In the genomic region with DNA sequence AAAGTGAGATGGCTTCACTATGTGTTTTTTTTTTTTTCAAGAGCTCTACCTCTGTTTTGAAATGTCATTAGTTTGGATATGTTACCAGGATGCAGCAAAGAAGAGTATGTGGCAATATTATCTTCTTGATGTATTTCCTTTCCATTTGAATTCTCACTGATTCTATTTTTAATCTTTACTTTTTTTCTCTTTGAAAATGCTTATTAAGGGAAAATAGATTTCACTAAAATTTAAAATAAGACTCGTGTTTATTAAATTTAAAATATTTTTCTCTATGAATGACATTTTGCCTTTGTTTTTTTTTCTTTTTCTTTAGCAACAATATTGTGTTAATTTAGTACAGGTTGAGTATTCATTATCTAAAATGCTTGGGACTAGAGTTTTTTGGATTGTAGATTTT, we compare ENCODE assay signal across 19 cellular contexts. TPM values are rescaled to one million over a fixed set of nuclear protein-coding genes. Genes with fewer than 3 reads are reported as not detected.
DNase-seq lines count a peak whose midpoint lies in the region; ATAC-seq, FAIRE-seq and TF ChIP-seq lines count a peak whose summit lies in the region.
"Had no signal": no experiment of that assay in that cellular context is flagged by ENCODE, and none has a peak within 500 bp of the region (broad histone marks: within the 10 kb centered on the region; RNA-seq: fewer than 3 reads in every experiment).

No MANE protein-coding gene starts in this region.

- no peak for ATAC-seq in pancreas
- ATAC-seq: HCT116, HepG2 had no signal

- no peak overlapping the region for H3K4me3 Mint-ChIP-seq in activated T-helper 2 cell treated with anti-CD3 and anti-CD28 coated beads, Interferon-gamma antibody, Interleukin-2, Interleukin-4, amounts not matched to agents 10 μg/mL and 5 μg/mL and 100 μg/mL, durations not matched to agents 14 hours and 24 hours and 36 hours (ENCODE audit: low read depth)
- H3K4me3 Mint-ChIP-seq: B cell; CD4-positive, alpha-beta T cell had no signal

- H3K36me3 ChIP-seq in SK-N-MC (ENCODE audit: insufficient read depth, low read length) (peaks cover 59% of the 10 kb centered on the region), pancreas (peaks cover 0 to 36% (median 4%) of the 10 kb centered on the region in 3 donors), mesenchymal stem cell (ENCODE audit: control insufficient read depth in 1 of 2, insufficient read depth in 2 of 2, low read depth in 1 of 2, low read length in 2 of 2) (peaks cover 13 to 92% of the 10 kb centered on the region in 2 experiments)

- H3K18ac ChIP-seq in mesenchymal stem cell (ENCODE audit: low read depth in 1 of 2, low read length in 2 of 2) = no peak overlapping the region

- no peak overlapping the region for H2AFZ ChIP-seq in mesenchymal stem cell (ENCODE audit: low read depth, low read length)

- H3K4me1 ChIP-seq in pancreas (no peaks in the 10 kb centered on the region), mesenchymal stem cell (ENCODE audit: control insufficient read depth, insufficient read depth, low read depth, low read length) (no peaks in the 10 kb centered on the region)

- no peak overlapping the region for H2BK5ac ChIP-seq in mesenchymal stem cell (ENCODE audit: low read depth, low read length, poor library complexity, severe bottlenecking)

- no peak overlapping the region for H3K14ac ChIP-seq in mesenchymal stem cell (ENCODE audit: low read length in 2 of 2)

- TF ChIP-seq CTCF in pancreas (IDR thresholded peaks at IDR 0.05) = no peak

- peaks cover 8% of the 10 kb centered on the region for H3K4me1 Mint-ChIP-seq in activated T-helper 2 cell treated with anti-CD3 and anti-CD28 coated beads, Interferon-gamma antibody, Interleukin-2, Interleukin-4, amounts not matched to agents 10 μg/mL and 5 μg/mL and 100 μg/mL, durations not matched to agents 14 hours and 24 hours and 36 hours (ENCODE audit: low read depth)
- H3K4me1 Mint-ChIP-seq: B cell had no signal

- DNase-seq in SK-N-MC (ENCODE audit: low read depth, low spot score) (no peak), pancreas (no peak), H4 (ENCODE audit: low spot score) (no peak), mesenchymal stem cell (no peak)
- no peak for DNase-seq in activated T-helper 2 cell treated with anti-CD3 and anti-CD28 coated beads, Interferon-gamma antibody, Interleukin-2, Interleukin-4, amounts not matched to agents 10 μg/mL and 5 μg/mL and 100 μg/mL, durations not matched to agents 14 hours and 24 hours and 36 hours (ENCODE audit: low spot score)
- DNase-seq: 8988T; C1 segment of cervical spinal cord; Calu3; CD4-positive, alpha-beta T cell; DMS79 had no signal

- H3K9ac ChIP-seq in SK-N-MC (ENCODE audit: insufficient read length) = no peak overlapping the region
- H3K9ac ChIP-seq in mesenchymal stem cell (ENCODE audit: low read length) = no peak overlapping the region

- H3K4me3 ChIP-seq in SK-N-MC (peak overlapping the region; percentile 48; the same call in 1 of the 2 replicates), pancreas (no peak overlapping the region), mesenchymal stem cell (ENCODE audit: insufficient read depth in 1 of 2, low read depth in 1 of 2, low read length in 2 of 2) (no peak overlapping the region)

- peaks cover 21% of the 10 kb centered on the region for H3K79me1 ChIP-seq in mesenchymal stem cell (replicated peaks; ENCODE audit: low read length, poor library complexity, severe bottlenecking)

- H3K27me3 ChIP-seq in pancreas (no peaks in the 10 kb centered on the region), mesenchymal stem cell (ENCODE audit: control insufficient read depth in 1 of 2, insufficient read depth in 1 of 2, low read length in 2 of 2) (no peaks in the 10 kb centered on the region)

- intact Hi-C loops in pancreas (cut with DNase I) = no loop called here
- intact Hi-C loops in activated T-helper 2 cell treated with anti-CD3 and anti-CD28 coated beads, Interferon-gamma antibody, Interleukin-2, Interleukin-4, amounts not matched to agents 10 μg/mL and 5 μg/mL and 100 μg/mL, durations not matched to agents 14 hours and 24 hours and 36 hours (cut with micrococcal nuclease) = no loop called here

- H3K27ac Mint-ChIP-seq in activated T-helper 2 cell treated with anti-CD3 and anti-CD28 coated beads, Interferon-gamma antibody, Interleukin-2, Interleukin-4, amounts not matched to agents 10 μg/mL and 5 μg/mL and 100 μg/mL, durations not matched to agents 14 hours and 24 hours and 36 hours = no peak overlapping the region
- H3K27ac Mint-ChIP-seq: B cell; CD4-positive, alpha-beta T cell had no signal

- no peak overlapping the region for H3K23ac ChIP-seq in mesenchymal stem cell (ENCODE audit: low read length in 2 of 2)

- no peaks in the 10 kb centered on the region for H3K9me3 Mint-ChIP-seq in activated T-helper 2 cell treated with anti-CD3 and anti-CD28 coated beads, Interferon-gamma antibody, Interleukin-2, Interleukin-4, amounts not matched to agents 10 μg/mL and 5 μg/mL and 100 μg/mL, durations not matched to agents 14 hours and 24 hours and 36 hours
- H3K9me3 Mint-ChIP-seq: CD4-positive, alpha-beta T cell had no signal

- no peaks in the 10 kb centered on the region for H3K9me3 ChIP-seq in SK-N-MC (ENCODE audit: low read depth, low read length)
- no peaks in the 10 kb centered on the region for H3K9me3 ChIP-seq in pancreas
- no peaks in the 10 kb centered on the region for H3K9me3 ChIP-seq in mesenchymal stem cell (ENCODE audit: control insufficient read depth, low read length)

- H4K91ac ChIP-seq in mesenchymal stem cell (ENCODE audit: low read length) = no peak overlapping the region

- H2BK12ac ChIP-seq in mesenchymal stem cell (ENCODE audit: low read length in 2 of 2) = no peak overlapping the region

- H3K27ac ChIP-seq in SK-N-MC (no peak overlapping the region), pancreas (no peak overlapping the region), mesenchymal stem cell (ENCODE audit: low read length, poor library complexity, severe bottlenecking) (no peak overlapping the region)

- 93 to 98% methylated on average over 1 of the region's 1 CpG for WGBS in pancreas, 2 donors
- WGBS in mesenchymal stem cell = no CpG with 5 or more reads among the region's 1 CpG

- no peak overlapping the region for H2BK120ac ChIP-seq in mesenchymal stem cell (ENCODE audit: low read depth, low read length)

- H4K8ac ChIP-seq in mesenchymal stem cell (ENCODE audit: low read length) = no peak overlapping the region

- H3K4me2 ChIP-seq in mesenchymal stem cell (ENCODE audit: low read length, poor library complexity, severe bottlenecking) = no peak overlapping the region

- no peak overlapping the region for H3K4ac ChIP-seq in mesenchymal stem cell (ENCODE audit: low read depth in 1 of 2, low read length in 2 of 2)

- no peak overlapping the region for H2BK15ac ChIP-seq in mesenchymal stem cell (ENCODE audit: low read depth, poor library complexity, severe bottlenecking)

- H3K36me3 Mint-ChIP-seq in activated T-helper 2 cell treated with anti-CD3 and anti-CD28 coated beads, Interferon-gamma antibody, Interleukin-2, Interleukin-4, amounts not matched to agents 10 μg/mL and 5 μg/mL and 100 μg/mL, durations not matched to agents 14 hours and 24 hours and 36 hours (ENCODE audit: low read depth) = peaks cover 69% of the 10 kb centered on the region

- FAIRE-seq in A204.1 (lab: Jason Lieb, UNC) = peak; percentile 79
- peak; percentile 18 for FAIRE-seq in endometrium (lab: Jason Lieb, UNC)
- peak; percentile 83 for FAIRE-seq in pancreas (lab: Jason Lieb, UNC)
- FAIRE-seq: GM12892, GM19239, H54, HepG2, HTR-8/SVneo had no signal

- no peaks in the 10 kb centered on the region for H3K27me3 Mint-ChIP-seq in activated T-helper 2 cell treated with anti-CD3 and anti-CD28 coated beads, Interferon-gamma antibody, Interleukin-2, Interleukin-4, amounts not matched to agents 10 μg/mL and 5 μg/mL and 100 μg/mL, durations not matched to agents 14 hours and 24 hours and 36 hours (ENCODE audit: low read depth)
- H3K27me3 Mint-ChIP-seq: B cell; CD4-positive, alpha-beta T cell had no signal

- H2AK5ac ChIP-seq in mesenchymal stem cell (ENCODE audit: low read length, severe bottlenecking) = no peak overlapping the region

RNA-seq across cellular contexts. Expression of a gene that starts 29.2 kb away (rescaled TPM):
- total RNA-seq in pancreas = 10 to 100 TPM; 21.5 to 40.7 (median 24.7) TPM
- polyA plus RNA-seq in pancreas = 10 to 100 TPM; 14.9 to 23.8 TPM
- total RNA-seq in H4 (2014; rRNA removed; shearing (Covaris generic)) = 21.9 and 25.5 TPM in 2 replicates
- polyA plus RNA-seq in mesenchymal stem cell (2013, experiment 1 of 2) = 23.4 TPM
- 24.4 TPM for polyA plus RNA-seq in mesenchymal stem cell (2013, experiment 2 of 2)
- 84.1 and 88.0 TPM in 2 replicates for total RNA-seq in activated T-helper 2 cell treated with anti-CD3 and anti-CD28 coated beads, Interferon-gamma antibody, Interleukin-2, Interleukin-4, amounts not matched to agents 10 μg/mL and 5 μg/mL and 100 μg/mL, durations not matched to agents 14 hours and 24 hours and 36 hours

RNA-seq across cellular contexts. Expression of a gene that starts 48.2 kb away (rescaled TPM):
- total RNA-seq in pancreas = under 1 TPM; 0.09 to 0.84 (median 0.28) TPM
- under 1 TPM; 0.49 to 0.73 TPM for polyA plus RNA-seq in pancreas
- total RNA-seq in H4 (2014; rRNA removed; shearing (Covaris generic)) = 0.02 and 0.08 TPM in 2 replicates
- polyA plus RNA-seq in mesenchymal stem cell (2013, experiment 1 of 2) = 0.40 TPM
- 0.36 TPM for polyA plus RNA-seq in mesenchymal stem cell (2013, experiment 2 of 2)
- 0.11 and 0.44 TPM in 2 replicates for total RNA-seq in activated T-helper 2 cell treated with anti-CD3 and anti-CD28 coated beads, Interferon-gamma antibody, Interleukin-2, Interleukin-4, amounts not matched to agents 10 μg/mL and 5 μg/mL and 100 μg/mL, durations not matched to agents 14 hours and 24 hours and 36 hours
